Comparison of ENCODE assay signal across 32 cellular contexts in the genomic region with DNA sequence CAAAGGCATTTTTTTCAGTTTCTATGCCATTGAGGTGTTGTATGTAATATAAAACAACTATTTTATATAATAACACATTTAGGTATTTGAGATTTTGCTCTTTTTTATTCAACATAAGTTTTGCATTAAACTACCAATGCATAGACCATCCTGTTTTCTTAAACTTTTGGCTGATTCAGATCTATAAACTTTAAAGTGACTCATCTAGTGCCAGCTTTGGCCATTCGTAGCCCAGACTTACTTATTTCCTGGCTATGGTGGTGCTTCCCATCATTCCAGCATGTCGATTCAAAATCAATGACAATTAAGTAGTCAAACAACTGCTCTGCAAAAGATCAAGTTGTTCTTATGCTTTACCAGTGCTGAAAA. TPM values are rescaled to one million over a fixed set of nuclear protein-coding genes. Genes with fewer than 3 reads are reported as not detected.
DNase-seq lines count a peak whose midpoint lies in the region; ATAC-seq, FAIRE-seq and TF ChIP-seq lines count a peak whose summit lies in the region.
"Had no signal": no experiment of that assay in that cellular context is flagged by ENCODE, and none has a peak within 500 bp of the region (broad histone marks: within the 10 kb centered on the region; RNA-seq: fewer than 3 reads in every experiment).

No MANE protein-coding gene starts in this region.

- peaks cover 53% of the 10 kb centered on the region for H3K36me3 ChIP-seq in K562 (ENCODE audit: control insufficient read depth, insufficient read depth, low read length)
- no peaks in the 10 kb centered on the region for H3K36me3 ChIP-seq in prostate gland
- H3K36me3 ChIP-seq in esophagus muscularis mucosa, result peaks cover 0 to 21% (median 8%) of the 10 kb centered on the region in 4 donors
- H3K36me3 ChIP-seq: ovary had no signal

- no peak for TF ChIP-seq POLR2A in K562 (conservative IDR thresholded peaks at IDR 0.05)
- no peak for TF ChIP-seq POLR2A in prostate gland (IDR thresholded peaks at IDR 0.05)
- TF ChIP-seq POLR2A in esophagus muscularis mucosa (IDR thresholded peaks at IDR 0.05; ENCODE audit: low read depth), result no peak

- CTCF ChIA-PET in K562 (lab: Yijun Ruan, JAX; ENCODE audit: low intra/inter-chr PET ratio), result no interaction called here

- no peak overlapping the region for H2AFZ ChIP-seq in K562 (ENCODE audit: low read depth, low read length)

- 87% methylated on average over 2 of the region's 2 CpGs for WGBS in K562 (ENCODE audit: insufficient coverage, low coverage, missing lambda C conversion rate)
- WGBS in prostate gland, result 70% methylated on average over 2 of the region's 2 CpGs
- WGBS in esophagus muscularis mucosa, result 91% methylated on average over 2 of the region's 2 CpGs

- DNase-seq in EL (peak; percentile 44), HS-5 (ENCODE audit: low read depth) (peak; percentile 54), K562 (ENCODE audit: extremely low read depth in 1 of 4, low spot score in 3 of 4) (no peak), NCI-H446 treated with DMSO at 0.1 percent for 48 hours (lab: John Stamatoyannopoulos, UW) (no peak), OCI-M2 (lab: John Stamatoyannopoulos, UW; ENCODE audit: unreplicated experiment) (no peak), prostate gland (ENCODE audit: low spot score) (no peak), esophagus muscularis mucosa (ENCODE audit: extremely low spot score) (no peak)
- DNase-seq: activated CD8-positive, alpha-beta T cell treated with anti-CD3 and anti-CD28 coated beads for 36 hours; activated naive CD8-positive, alpha-beta T cell treated with anti-CD3 and anti-CD28 coated beads for 36 hours; Caco-2; central memory CD4-positive, alpha-beta T cell; DMS79 treated with DMSO at 0.1 percent for 48 hours; Karpas-422; left ventricle myocardium superior; naive thymus-derived CD8-positive, alpha-beta T cell; NCI-H1105 treated with DMSO at 0.1 percent for 48 hours; NCI-H1930; NCI-H526 treated with DMSO at 0.1 percent for 48 hours; ovary; SJCRH30; stimulated activated CD4-positive, alpha-beta T cell treated with anti-CD3 and anti-CD28 coated beads, Interleukin-12 subunit alpha, Interleukin-12 subunit beta, amount 100 ng/mL, for 4 hours; stimulated activated CD4-positive, alpha-beta T cell treated with anti-CD3 and anti-CD28 coated beads, Interleukin-4, amount 100 ng/mL, for 1 hour; T-cell had no signal

- H3K36me3 Mint-ChIP-seq in nephron (ENCODE audit: low read depth), result peaks cover 3% of the 10 kb centered on the region
- H3K36me3 Mint-ChIP-seq: naive thymus-derived CD8-positive, alpha-beta T cell; T-cell had no signal

- in situ Hi-C loops in K562 (cut with MboI), result no loop called here

- TF ChIP-seq CTCF in K562 (IDR thresholded peaks at IDR 0.05 in 2 of 3, conservative IDR thresholded peaks at IDR 0.05 in 1 of 3; ENCODE audit: insufficient read depth in 2 of 3, low read depth in 1 of 3, low read length in 3 of 3) (no peak), nephron (IDR thresholded peaks at IDR 0.05; ENCODE audit: unreplicated experiment in 3 of 3) (no peak), prostate gland (IDR thresholded peaks at IDR 0.05) (no peak), esophagus muscularis mucosa (IDR thresholded peaks at IDR 0.05) (no peak)

- H3K4me3 ChIP-seq in K562 (no peak overlapping the region), prostate gland (no peak overlapping the region), esophagus muscularis mucosa (no peak overlapping the region)
- H3K4me3 ChIP-seq: ovary, right atrium auricular region, SJCRH30 had no signal

- no peak overlapping the region for H3K9ac ChIP-seq in K562 (ENCODE audit: insufficient read depth in 1 of 2, low read depth in 2 of 2, low read length in 2 of 2)

- no peak for TF ChIP-seq EP300 in K562 (IDR thresholded peaks at IDR 0.05; ENCODE audit: low read length)
- no peak for TF ChIP-seq EP300 in esophagus muscularis mucosa (IDR thresholded peaks at IDR 0.05)

- H3K79me2 ChIP-seq in K562 (ENCODE audit: control insufficient read depth, insufficient read depth, low read length), result peaks cover 44% of the 10 kb centered on the region

- no TSS peak for BruUV-seq in K562 (replicated peaks; lab: Mats Ljungman, UMichigan)

- H3K27me3 ChIP-seq in K562 (ENCODE audit: control insufficient read depth in 2 of 2, insufficient read depth in 2 of 2, low read length in 2 of 2) (no peaks in the 10 kb centered on the region), prostate gland (replicated peaks; ENCODE audit: insufficient read depth) (no peaks in the 10 kb centered on the region), esophagus muscularis mucosa (no peaks in the 10 kb centered on the region)
- H3K27me3 ChIP-seq: ovary, right atrium auricular region, SJCRH30 had no signal

- intact Hi-C loops in K562 (cut with micrococcal nuclease), result loop anchor here (10.0 kb wide), 1 partner anchor 268 kb away; no protein-coding TSS in a partner anchor
- intact Hi-C loops in prostate gland (cut with DNase I), result loop anchor here (10.0 kb wide), 2 partner anchors 112 to 282 kb away; no protein-coding TSS in a partner anchor
- intact Hi-C loops in esophagus muscularis mucosa (cut with DNase I), result loop anchor here (5.0 kb wide), 1 partner anchor 279 kb away; no protein-coding TSS in a partner anchor

- TF ChIP-seq RAD21 in K562 (CRISPR knock-in tag; conservative IDR thresholded peaks at IDR 0.05 in 1 of 2, IDR thresholded peaks at IDR 0.05 in 1 of 2), result no peak

- H3K4me1 Mint-ChIP-seq in nephron, result peaks cover 12% of the 10 kb centered on the region

- H3K27ac Mint-ChIP-seq in nephron, result peak overlapping the region in 1 of 3 experiments; percentile 77
- H3K27ac Mint-ChIP-seq: activated CD8-positive, alpha-beta T cell treated with anti-CD3 and anti-CD28 coated beads for 36 hours; activated naive CD8-positive, alpha-beta T cell treated with anti-CD3 and anti-CD28 coated beads for 36 hours; dendritic cell treated with granulocyte-macrophage colony-stimulating factor and Interleukin-4, amounts not matched to agents 40 ng/mL and 50 ng/mL, for 4 days; mesothelial cell of epicardium had no signal

- ATAC-seq in K562, result no peak
- ATAC-seq: activated CD8-positive, alpha-beta T cell treated with anti-CD3 and anti-CD28 coated beads for 36 hours; HCT116; left ventricle myocardium superior; naive thymus-derived CD8-positive, alpha-beta T cell; T-cell had no signal

- H4K20me1 ChIP-seq in K562 (replicated peaks; ENCODE audit: control insufficient read depth, insufficient read depth, low read length), result no peaks in the 10 kb centered on the region

- FAIRE-seq in K562 (lab: Jason Lieb, UNC), result no peak
- FAIRE-seq: HTR-8/SVneo, islet of Langerhans, RCC 7860, urothelium cell line had no signal

- H3K4me3 Mint-ChIP-seq in nephron, result peak overlapping the region in 2 of 3 experiments; percentile 63 to 71
- H3K4me3 Mint-ChIP-seq: activated CD8-positive, alpha-beta T cell treated with anti-CD3 and anti-CD28 coated beads for 36 hours; activated naive CD8-positive, alpha-beta T cell treated with anti-CD3 and anti-CD28 coated beads for 36 hours; dendritic cell treated with granulocyte-macrophage colony-stimulating factor and Interleukin-4, amounts not matched to agents 40 ng/mL and 50 ng/mL, for 4 days; mesothelial cell of epicardium; naive thymus-derived CD8-positive, alpha-beta T cell; T-cell had no signal

- peak overlapping the region; percentile 31; the same call in 2 of the 3 replicates for H3K27ac ChIP-seq in K562 (ENCODE audit: extremely low read depth, low read depth, low read length)
- no peak overlapping the region for H3K27ac ChIP-seq in prostate gland
- no peak overlapping the region for H3K27ac ChIP-seq in esophagus muscularis mucosa (replicated peaks in 1 of 4)
- H3K27ac ChIP-seq: ovary, right atrium auricular region, SJCRH30 had no signal

- peaks cover 17 to 22% of the 10 kb centered on the region in 2 experiments for H3K4me1 ChIP-seq in K562 (replicated peaks in 1 of 2; ENCODE audit: control insufficient read depth in 2 of 2, insufficient read depth in 2 of 2, low read length in 2 of 2)
- peaks cover 9% of the 10 kb centered on the region for H3K4me1 ChIP-seq in prostate gland (replicated peaks)
- H3K4me1 ChIP-seq in esophagus muscularis mucosa, result peaks cover 5 to 31% (median 26%) of the 10 kb centered on the region in 4 donors
- H3K4me1 ChIP-seq: Caco-2, SJCRH30 had no signal

- H3K27me3 Mint-ChIP-seq in nephron (ENCODE audit: low read depth), result no peaks in the 10 kb centered on the region
- H3K27me3 Mint-ChIP-seq: activated CD8-positive, alpha-beta T cell treated with anti-CD3 and anti-CD28 coated beads for 36 hours; activated naive CD8-positive, alpha-beta T cell treated with anti-CD3 and anti-CD28 coated beads for 36 hours; dendritic cell treated with granulocyte-macrophage colony-stimulating factor and Interleukin-4, amounts not matched to agents 40 ng/mL and 50 ng/mL, for 4 days; naive thymus-derived CD8-positive, alpha-beta T cell; T-cell had no signal

- peak overlapping the region; percentile 5; the same call in 1 of the 2 replicates for H3K4me2 ChIP-seq in K562 (ENCODE audit: insufficient read depth, low read length)

- H3K9me1 ChIP-seq in K562 (ENCODE audit: control insufficient read depth, insufficient read depth, low read length), result no peaks in the 10 kb centered on the region

- H3K9me3 Mint-ChIP-seq in nephron, result no peaks in the 10 kb centered on the region
- H3K9me3 Mint-ChIP-seq: activated CD8-positive, alpha-beta T cell treated with anti-CD3 and anti-CD28 coated beads for 36 hours; activated naive CD8-positive, alpha-beta T cell treated with anti-CD3 and anti-CD28 coated beads for 36 hours; dendritic cell treated with granulocyte-macrophage colony-stimulating factor and Interleukin-4, amounts not matched to agents 40 ng/mL and 50 ng/mL, for 4 days; mesothelial cell of epicardium; naive thymus-derived CD8-positive, alpha-beta T cell; T-cell had no signal

- H3K9me3 ChIP-seq in K562 (replicated peaks; ENCODE audit: control insufficient read depth, insufficient read depth, low read depth, low read length) (no peaks in the 10 kb centered on the region), prostate gland (no peaks in the 10 kb centered on the region), esophagus muscularis mucosa (no peaks in the 10 kb centered on the region)
- H3K9me3 ChIP-seq: Caco-2, ovary, right atrium auricular region, SJCRH30 had no signal

- POLR2A ChIA-PET in K562 (lab: Yijun Ruan, JAX), result interaction anchor here (0.6 kb wide), 1 partner anchor 1450 kb away, joined by 3 read pairs; no protein-coding TSS in a partner anchor

RNA-seq across cellular contexts. Expression of gene ERI2, which starts 3.1 kb away (rescaled TPM):
- total RNA-seq in K562 (2011; cell fraction: chromatin; rRNA removed; ENCODE audit: low replicate concordance), result 34.3 and 68.1 TPM in 2 replicates
- 29.9 and 32.4 TPM in 2 replicates for total RNA-seq in K562 (2011; cell fraction: nucleolus; rRNA removed)
- 36.9 and 47.4 TPM in 2 replicates for total RNA-seq in K562 (2011; cell fraction: nucleoplasm; rRNA removed)
- total RNA-seq in K562 (2014; rRNA removed), result 39.7 and 50.9 TPM in 2 replicates
- total RNA-seq in K562 (2014; rRNA removed; fragmentation: Illumina TruSeq; extraction: Trizol), result 57.0 and 67.3 TPM in 2 replicates
- total RNA-seq in K562 (2015; rRNA removed; fragmentation: Illumina TruSeq; extraction: Trizol), result 52.4 and 56.8 TPM in 2 replicates
- 52.2 and 54.0 TPM in 2 replicates for total RNA-seq in K562 (2021)
- polyA plus RNA-seq in K562 (2011; rRNA removed), result 43.3 and 48.1 TPM in 2 replicates
- polyA plus RNA-seq in K562 (2011; cell fraction: cytosol; rRNA removed), result 9.7 and 15.2 TPM in 2 replicates
- polyA plus RNA-seq in K562 (2011; cell fraction: nucleus; rRNA removed), result 49.4 and 58.9 TPM in 2 replicates
- 30.2 and 41.2 TPM in 2 replicates for polyA plus RNA-seq in K562 (2012)
- 45.6 and 48.1 TPM in 2 replicates for polyA plus RNA-seq in K562 (2014; fragmentation: Illumina TruSeq; extraction: Trizol)
- polyA plus RNA-seq in K562 (2014; fragmentation: Nextera tagmentation; extraction: Ambion mirVana), result 10 to 100 TPM; 23.3 to 33.1 TPM
- 39.1 and 43.6 TPM in 2 replicates for polyA plus RNA-seq in K562 (2014; rRNA removed)
- 37.9 and 42.8 TPM in 2 replicates for polyA minus RNA-seq in K562 (2011; rRNA and poly(A)+ RNA removed)
- polyA minus RNA-seq in K562 (2011; cell fraction: cytosol; rRNA and poly(A)+ RNA removed), result 21.3 and 21.5 TPM in 2 replicates
- polyA minus RNA-seq in K562 (2011; cell fraction: nucleus; rRNA and poly(A)+ RNA removed), result 45.8 and 58.8 TPM in 2 replicates
- total RNA-seq in prostate gland, result 10 to 100 TPM; 31.6 to 35.2 TPM
- 10 to 100 TPM in 3 of 4 donors, 1 to 10 TPM in 1; 8.3 to 21.2 (median 13.6) TPM for total RNA-seq in esophagus muscularis mucosa

RNA-seq across cellular contexts. Expression of gene REXO5, which starts 3.2 kb away (rescaled TPM):
- total RNA-seq in K562 (2011; cell fraction: chromatin; rRNA removed; ENCODE audit: low replicate concordance), result 70.6 and 104 TPM in 2 replicates
- total RNA-seq in K562 (2011; cell fraction: nucleolus; rRNA removed), result 39.7 and 39.9 TPM in 2 replicates
- total RNA-seq in K562 (2011; cell fraction: nucleoplasm; rRNA removed), result 58.3 and 71.0 TPM in 2 replicates
- total RNA-seq in K562 (2014; rRNA removed) (25.4 and 27.6 TPM in 2 replicates), K562 (2014; rRNA removed; fragmentation: Illumina TruSeq; extraction: Trizol) (25.3 and 28.7 TPM in 2 replicates), K562 (2015; rRNA removed; fragmentation: Illumina TruSeq; extraction: Trizol) (30.8 and 32.5 TPM in 2 replicates), K562 (2021) (24.4 and 25.9 TPM in 2 replicates), prostate gland (10 to 100 TPM; 12.1 to 67.1 TPM), esophagus muscularis mucosa (1 to 10 TPM; 2.0 to 4.9 (median 2.7) TPM)
- polyA plus RNA-seq in K562 (2011; rRNA removed) (43.7 and 45.1 TPM in 2 replicates), K562 (2014; fragmentation: Illumina TruSeq; extraction: Trizol) (28.0 and 28.5 TPM in 2 replicates), K562 (2014; fragmentation: Nextera tagmentation; extraction: Ambion mirVana) (10 to 100 TPM; 10.5 to 13.1 TPM), K562 (2014; rRNA removed) (23.8 and 30.3 TPM in 2 replicates)
- polyA plus RNA-seq in K562 (2011; cell fraction: cytosol; rRNA removed), result 13.4 and 19.6 TPM in 2 replicates
- 56.3 and 65.5 TPM in 2 replicates for polyA plus RNA-seq in K562 (2011; cell fraction: nucleus; rRNA removed)
- 21.0 and 35.6 TPM in 2 replicates for polyA plus RNA-seq in K562 (2012)
- 56.2 and 67.1 TPM in 2 replicates for polyA minus RNA-seq in K562 (2011; rRNA and poly(A)+ RNA removed)
- polyA minus RNA-seq in K562 (2011; cell fraction: cytosol; rRNA and poly(A)+ RNA removed), result 22.6 and 24.3 TPM in 2 replicates
- polyA minus RNA-seq in K562 (2011; cell fraction: nucleus; rRNA and poly(A)+ RNA removed), result 37.7 and 66.2 TPM in 2 replicates

RNA-seq across cellular contexts. Expression of gene ACSM3, which starts 39.4 kb away (rescaled TPM):
- total RNA-seq in K562 (2011; cell fraction: chromatin; rRNA removed; ENCODE audit: low replicate concordance), result 33.7 and 78.4 TPM in 2 replicates
- total RNA-seq in K562 (2011; cell fraction: nucleolus; rRNA removed), result 21.3 and 38.4 TPM in 2 replicates
- total RNA-seq in K562 (2011; cell fraction: nucleoplasm; rRNA removed), result 43.1 and 57.8 TPM in 2 replicates
- total RNA-seq in K562 (2014; rRNA removed) (97.2 and 112 TPM in 2 replicates), K562 (2014; rRNA removed; fragmentation: Illumina TruSeq; extraction: Trizol) (182 and 199 TPM in 2 replicates), K562 (2015; rRNA removed; fragmentation: Illumina TruSeq; extraction: Trizol) (392 and 420 TPM in 2 replicates), K562 (2021) (128 and 134 TPM in 2 replicates), prostate gland (10 to 100 TPM; 65.9 to 99.6 TPM), esophagus muscularis mucosa (10 to 100 TPM in 1 of 4 donors, 1 to 10 TPM in 3; 4.3 to 11.0 (median 5.9) TPM)
- polyA plus RNA-seq in K562 (2011; rRNA removed) (146 and 714 TPM in 2 replicates), K562 (2014; fragmentation: Illumina TruSeq; extraction: Trizol) (167 and 204 TPM in 2 replicates), K562 (2014; fragmentation: Nextera tagmentation; extraction: Ambion mirVana) (100 to 1,000 TPM; 198 to 259 TPM), K562 (2014; rRNA removed) (144 and 177 TPM in 2 replicates)
- 70.4 and 575 TPM in 2 replicates for polyA plus RNA-seq in K562 (2011; cell fraction: cytosol; rRNA removed)
- polyA plus RNA-seq in K562 (2011; cell fraction: nucleus; rRNA removed), result 74.5 and 364 TPM in 2 replicates
- 318 and 712 TPM in 2 replicates for polyA plus RNA-seq in K562 (2012)
- 85.9 and 521 TPM in 2 replicates for polyA minus RNA-seq in K562 (2011; rRNA and poly(A)+ RNA removed)
- 40.1 and 172 TPM in 2 replicates for polyA minus RNA-seq in K562 (2011; cell fraction: cytosol; rRNA and poly(A)+ RNA removed)
- 35.1 and 255 TPM in 2 replicates for polyA minus RNA-seq in K562 (2011; cell fraction: nucleus; rRNA and poly(A)+ RNA removed)

Comparison
In these comparisons a context has a peak if more than half of its experiments do, and no peak if none do; other contexts are left out.
1. DNase-seq: peak in EL (single experiment) and HS-5 (single experiment); none in K562 (0 of 4), NCI-H446 treated with DMSO at 0.1 percent for 48 hours (single experiment), OCI-M2 (single experiment), prostate gland (single experiment) and esophagus muscularis mucosa (single experiment).